ENCODE assay signal across 2 cellular contexts in genomic region chr2:187509667-187510417, GRCh38.
TF ChIP-seq lines count a peak whose summit lies in the region.

No MANE protein-coding gene starts in this region.

TF ChIP-seq in GM23338, 12 proteins besides CTCF, POLR2A, EP300 and RAD21:
- no peak for TF ChIP-seq POLR2AphosphoS5 (IDR thresholded peaks at IDR 0.05; ENCODE audit: low read depth)

TF ChIP-seq in H1, 55 proteins besides CTCF, POLR2A, EP300 and RAD21:
- TF ChIP-seq ASH2L (IDR thresholded peaks at IDR 0.05; ENCODE audit: low read length) (no peak), SUZ12 (IDR thresholded peaks at IDR 0.05; ENCODE audit: low read length) (no peak), PHF8 (conservative IDR thresholded peaks at IDR 0.05; ENCODE audit: low read depth, low read length) (no peak), BCL11A (IDR thresholded peaks at IDR 0.05; ENCODE audit: low read depth in 2 of 2, low read length in 2 of 2) (no peak), POU5F1 (IDR thresholded peaks at IDR 0.05; ENCODE audit: low read depth, low read length) (no peak), TAF1 (IDR thresholded peaks at IDR 0.05; ENCODE audit: low read depth, low read length) (no peak), TEAD4 (IDR thresholded peaks at IDR 0.05; ENCODE audit: low read depth, low read length) (no peak), HDAC2 (IDR thresholded peaks at IDR 0.05; ENCODE audit: borderline replicate concordance in 1 of 2, low read depth in 2 of 2, low read length in 2 of 2) (no peak), MAX (IDR thresholded peaks at IDR 0.05) (no peak), NRF1 (IDR thresholded peaks at IDR 0.05; ENCODE audit: low read depth, low read length) (no peak), FOSL1 (IDR thresholded peaks at IDR 0.05; ENCODE audit: insufficient read depth, low read depth, low read length) (no peak), MAFK (IDR thresholded peaks at IDR 0.05; ENCODE audit: low read depth, low read length) (no peak), SP1 (IDR thresholded peaks at IDR 0.05; ENCODE audit: low read depth, low read length) (no peak), KDM4A (IDR thresholded peaks at IDR 0.05; ENCODE audit: low read depth, low read length, severe bottlenecking) (no peak), SIRT6 (IDR thresholded peaks at IDR 0.05; ENCODE audit: low read length) (no peak), RBBP5 (IDR thresholded peaks at IDR 0.05; ENCODE audit: borderline replicate concordance, low read depth, low read length) (no peak), ZNF274 (IDR thresholded peaks at IDR 0.05; ENCODE audit: borderline replicate concordance, extremely low read depth, low read length) (no peak), CHD7 (IDR thresholded peaks at IDR 0.05; ENCODE audit: insufficient replicate concordance, low read length) (no peak)
